27 cellular contexts compared by ENCODE assay signal in the genomic region with DNA sequence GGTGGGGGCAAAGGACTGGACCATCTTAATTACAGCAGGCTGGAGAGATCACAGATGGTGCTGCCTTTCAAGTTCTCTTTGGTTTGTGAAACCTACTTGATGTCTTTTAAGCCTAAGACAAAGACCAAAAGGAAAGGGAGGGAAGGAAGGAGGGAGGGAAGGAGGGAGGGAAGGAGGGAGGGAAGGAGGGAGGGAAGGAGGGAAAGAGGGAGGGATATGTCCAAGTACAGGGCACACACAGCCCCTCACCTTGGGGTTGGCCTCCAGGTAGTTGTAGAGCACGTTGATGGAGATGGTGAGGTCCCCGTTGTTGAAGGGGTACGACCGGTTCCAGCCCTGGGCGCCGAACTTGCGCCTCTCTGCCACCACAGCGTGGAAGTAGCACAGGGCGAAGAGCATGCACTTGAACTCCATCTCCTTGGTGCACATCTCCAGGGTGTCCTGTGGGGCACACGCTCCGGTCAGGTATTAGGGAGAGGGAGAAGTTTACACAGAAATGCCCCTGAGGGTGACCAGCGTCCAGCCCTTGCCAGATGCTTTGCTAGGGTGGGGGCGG.
"Had no signal": no experiment of that assay in that cellular context is flagged by ENCODE, and none has a peak within 500 bp of the region (broad histone marks: within the 10 kb centered on the region; RNA-seq: fewer than 3 reads in every experiment).

No MANE protein-coding gene starts in this region.

- H3K27me3 ChIP-seq: adrenal gland, body of pancreas, hepatocyte, thyroid gland, upper lobe of left lung had no signal

- H3K9ac ChIP-seq: parathyroid adenoma had no signal

- H3K27ac ChIP-seq: adrenal gland, body of pancreas, coronary artery, gastroesophageal sphincter, hepatocyte, parathyroid adenoma, psoas muscle, thyroid gland, upper lobe of left lung had no signal

- H3K4me1 ChIP-seq: adrenal gland, body of pancreas, parathyroid adenoma, psoas muscle had no signal

- H3K27me3 Mint-ChIP-seq: activated CD8-positive, alpha-beta memory T cell treated with anti-CD3 and anti-CD28 coated beads, Interleukin-2, amount 10 ng/mL, durations not matched to agents 7 days and 5 days; effector memory CD8-positive, alpha-beta T cell had no signal

- H3K4me3 ChIP-seq: adrenal gland, body of pancreas, coronary artery, gastroesophageal sphincter, hepatocyte, psoas muscle, thyroid gland, upper lobe of left lung had no signal

- FAIRE-seq: keratinocyte had no signal

- H3K9me3 Mint-ChIP-seq: activated B cell treated with CpG ODN at 0.5 μM for 24 hours; activated naive CD4-positive, alpha-beta T cell treated with anti-CD3 and anti-CD28 coated beads, Interleukin-2, amount 50 U/mL, for 72 hours; activated T-helper 2 cell treated with anti-CD3 and anti-CD28 coated beads, Interferon-gamma antibody, Interleukin-2, Interleukin-4, amounts not matched to agents 10 μg/mL and 5 μg/mL and 100 μg/mL, durations not matched to agents 14 hours and 24 hours and 36 hours; mesothelial cell of epicardium; naive B cell had no signal

- H3K27ac Mint-ChIP-seq: activated B cell treated with CpG ODN at 0.5 μM for 24 hours; activated CD8-positive, alpha-beta memory T cell treated with anti-CD3 and anti-CD28 coated beads, Interleukin-2, amount 10 ng/mL, durations not matched to agents 7 days and 5 days; activated CD8-positive, alpha-beta T cell treated with anti-CD3 and anti-CD28 coated beads, Interleukin-2, amount 10 ng/mL, durations not matched to agents 7 days and 5 days; activated T-helper 2 cell treated with anti-CD3 and anti-CD28 coated beads, Interferon-gamma antibody, Interleukin-2, Interleukin-4, amounts not matched to agents 10 μg/mL and 5 μg/mL and 100 μg/mL, durations not matched to agents 14 hours and 24 hours and 36 hours; mesothelial cell of epicardium; naive B cell; nephron progenitor cell had no signal

- H3K4me3 Mint-ChIP-seq: activated B cell treated with CpG ODN at 0.5 μM for 24 hours; activated CD8-positive, alpha-beta memory T cell treated with anti-CD3 and anti-CD28 coated beads, Interleukin-2, amount 10 ng/mL, durations not matched to agents 7 days and 5 days; activated CD8-positive, alpha-beta T cell treated with anti-CD3 and anti-CD28 coated beads, Interleukin-2, amount 10 ng/mL, durations not matched to agents 7 days and 5 days; effector memory CD8-positive, alpha-beta T cell; mesothelial cell of epicardium; naive B cell; nephron progenitor cell had no signal

- H2AFZ ChIP-seq: hepatocyte, parathyroid adenoma had no signal

- H3K4me2 ChIP-seq: hepatocyte had no signal

- DNase-seq: activated B cell treated with CpG ODN at 0.5 μM for 24 hours; activated CD8-positive, alpha-beta memory T cell treated with anti-CD3 and anti-CD28 coated beads, Interleukin-2, amount 10 ng/mL, durations not matched to agents 7 days and 5 days; activated CD8-positive, alpha-beta T cell treated with anti-CD3 and anti-CD28 coated beads, Interleukin-2, amount 10 ng/mL, durations not matched to agents 7 days and 5 days; activated naive CD4-positive, alpha-beta T cell; activated T-cell treated with anti-CD3 and anti-CD28 coated beads, Interleukin-2, amount 50 U/mL, for 48 hours; adrenal gland; aorta; body of pancreas; effector memory CD8-positive, alpha-beta T cell; erythroblast; naive B cell; nephron progenitor cell; occipital lobe; psoas muscle; stimulated activated CD4-positive, alpha-beta T cell treated with anti-CD3 and anti-CD28 coated beads, Interleukin-15, amount 100 ng/mL, for 24 hours; stimulated activated naive CD8-positive, alpha-beta T cell treated with anti-CD3 and anti-CD28 coated beads, Interleukin-15, Interleukin-2, amounts not matched to agents 100 U/mL and 50 U/mL, for 24 hours; T-helper 2 cell; thyroid gland; upper lobe of left lung had no signal

- H3K36me3 Mint-ChIP-seq: activated CD8-positive, alpha-beta memory T cell treated with anti-CD3 and anti-CD28 coated beads, Interleukin-2, amount 10 ng/mL, durations not matched to agents 7 days and 5 days had no signal

- H3K79me2 ChIP-seq: hepatocyte, parathyroid adenoma had no signal

- H3K4me1 Mint-ChIP-seq: activated CD8-positive, alpha-beta memory T cell treated with anti-CD3 and anti-CD28 coated beads, Interleukin-2, amount 10 ng/mL, durations not matched to agents 7 days and 5 days had no signal

- H3K36me3 ChIP-seq: adrenal gland, thyroid gland had no signal

- ATAC-seq: activated CD8-positive, alpha-beta memory T cell treated with anti-CD3 and anti-CD28 coated beads, Interleukin-2, amount 10 ng/mL, durations not matched to agents 7 days and 5 days; activated CD8-positive, alpha-beta T cell treated with anti-CD3 and anti-CD28 coated beads, Interleukin-2, amount 10 ng/mL, durations not matched to agents 7 days and 5 days; body of pancreas; effector memory CD8-positive, alpha-beta T cell; gastroesophageal sphincter; stimulated activated naive CD8-positive, alpha-beta T cell treated with anti-CD3 and anti-CD28 coated beads, Interleukin-15, Interleukin-2, amounts not matched to agents 100 U/mL and 50 U/mL, for 24 hours had no signal

- H3K9me3 ChIP-seq: adrenal gland, body of pancreas, gastroesophageal sphincter, psoas muscle, thyroid gland, upper lobe of left lung had no signal
